In the genomic region with DNA sequence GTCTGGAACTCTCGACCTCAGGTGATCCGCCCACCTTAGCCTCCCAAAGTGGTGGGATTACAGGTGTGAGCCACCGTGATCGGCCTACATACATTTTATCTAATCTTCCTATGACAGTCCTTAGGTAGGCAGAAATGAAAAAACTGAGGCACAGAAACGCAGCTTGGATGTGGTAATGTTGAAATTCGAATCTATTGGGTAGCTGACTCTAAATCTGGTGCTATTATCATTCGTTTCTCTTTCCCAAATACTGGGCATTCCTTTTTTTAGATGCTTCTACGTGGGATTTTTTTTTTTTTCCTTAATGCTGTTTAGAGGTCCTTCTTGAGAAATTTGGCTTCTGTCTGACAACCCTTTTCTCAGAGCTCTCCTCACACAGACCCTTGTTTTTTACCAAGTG, we compare ENCODE assay signal across 23 cellular contexts.
"Had no signal": no experiment of that assay in that cellular context is flagged by ENCODE, and none has a peak within 500 bp of the region (broad histone marks: within the 10 kb centered on the region; RNA-seq: fewer than 3 reads in every experiment).

No MANE protein-coding gene starts in this region.

- H3K4me1 ChIP-seq: parathyroid adenoma, prostate gland had no signal

- ATAC-seq: effector memory CD8-positive, alpha-beta T cell; gastrocnemius medialis; lower lobe of right lung; right lobe of liver had no signal

- H2AFZ ChIP-seq: parathyroid adenoma had no signal

- H3K27ac ChIP-seq: epithelial cell of prostate, esophagus muscularis mucosa, gastrocnemius medialis, left ventricle myocardium inferior, lower lobe of right lung, parathyroid adenoma, prostate gland, right lobe of liver, stomach, thoracic aorta, transverse colon had no signal

- H3K27me3 ChIP-seq: esophagus muscularis mucosa, gastrocnemius medialis, right lobe of liver, stomach, transverse colon had no signal

- H3K9me3 ChIP-seq: esophagus muscularis mucosa, gastrocnemius medialis, lower lobe of right lung, prostate gland, right lobe of liver, stomach, thoracic aorta, transverse colon had no signal

- DNase-seq: effector memory CD8-positive, alpha-beta T cell; gastrocnemius medialis; glutamatergic neuron; kidney; left cardiac atrium; left ventricle myocardium inferior; lower lobe of right lung; mesenchymal stem cell; midbrain; right lobe of liver; stimulated activated CD4-positive, alpha-beta T cell treated with anti-CD3 and anti-CD28 coated beads, Interleukin-4, amount 100 ng/mL, for 1 hour; stimulated activated CD8-positive, alpha-beta memory T cell treated with anti-CD3 and anti-CD28 coated beads, Interleukin-4, amount 100 ng/mL, for 48 hours; stimulated activated naive CD4-positive, alpha-beta T cell; stomach; substantia nigra; transverse colon had no signal

- H3K36me3 ChIP-seq: gastrocnemius medialis, left ventricle myocardium inferior, lower lobe of right lung, prostate gland, right lobe of liver, thoracic aorta, transverse colon had no signal

- H3K27me3 Mint-ChIP-seq: dendritic cell treated with granulocyte-macrophage colony-stimulating factor and Interleukin-4, amounts not matched to agents 40 ng/mL and 50 ng/mL, for 4 days; effector memory CD8-positive, alpha-beta T cell had no signal

- H3K4me3 Mint-ChIP-seq: dendritic cell treated with granulocyte-macrophage colony-stimulating factor and Interleukin-4, amounts not matched to agents 40 ng/mL and 50 ng/mL, for 4 days; effector memory CD8-positive, alpha-beta T cell; nephron had no signal

- H3K79me2 ChIP-seq: parathyroid adenoma had no signal

- H3K9me3 Mint-ChIP-seq: dendritic cell treated with granulocyte-macrophage colony-stimulating factor and Interleukin-4, amounts not matched to agents 40 ng/mL and 50 ng/mL, for 4 days; effector memory CD8-positive, alpha-beta T cell; nephron had no signal

- H3K4me3 ChIP-seq: esophagus muscularis mucosa, gastrocnemius medialis, left ventricle myocardium inferior, lower lobe of right lung, prostate gland, right lobe of liver, stomach, thoracic aorta, transverse colon had no signal
